In the genomic region with DNA sequence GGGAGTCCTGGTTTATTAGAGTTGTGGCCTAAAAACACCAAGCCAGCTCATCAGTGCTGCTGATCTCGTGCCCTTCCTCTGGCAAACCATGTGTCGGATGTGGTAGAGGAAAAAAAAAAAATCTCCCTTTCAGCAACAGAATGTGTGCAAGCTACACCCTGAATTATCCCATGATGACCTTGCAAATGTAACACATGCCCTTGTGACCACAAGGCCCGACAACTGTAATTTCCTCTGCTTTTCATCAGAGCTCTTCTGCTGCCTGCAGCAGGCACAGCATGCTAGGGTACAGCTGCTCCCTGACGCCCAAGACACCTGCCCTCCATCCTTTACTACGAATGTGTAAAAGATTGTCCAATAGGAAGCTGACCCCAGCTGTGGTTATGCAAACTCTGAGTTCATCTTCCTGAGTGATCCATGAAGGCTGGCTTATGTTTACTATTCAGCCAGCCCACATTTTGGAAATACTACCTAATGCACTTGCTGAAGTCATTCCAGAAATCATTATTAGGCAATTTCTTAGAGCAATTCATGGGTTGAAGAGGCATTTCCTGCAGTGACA, we compare ENCODE assay signal across 11 cellular contexts. TPM values are rescaled to one million over a fixed set of nuclear protein-coding genes. Genes with fewer than 3 reads are reported as not detected.
DNase-seq lines count a peak whose midpoint lies in the region; ATAC-seq and TF ChIP-seq lines count a peak whose summit lies in the region.
"Had no signal": no experiment of that assay in that cellular context is flagged by ENCODE, and none has a peak within 500 bp of the region (broad histone marks: within the 10 kb centered on the region; RNA-seq: fewer than 3 reads in every experiment).

No MANE protein-coding gene starts in this region.

- no peak overlapping the region for H3K27ac Mint-ChIP-seq in endothelial cell (ENCODE audit: unreplicated experiment)
- H3K27ac Mint-ChIP-seq: brain had no signal

- no peaks in the 10 kb centered on the region for H3K27me3 Mint-ChIP-seq in endothelial cell (ENCODE audit: unreplicated experiment)

- H3K4me3 ChIP-seq in AG10803 (ENCODE audit: low read length) = no peak overlapping the region

- no peak overlapping the region for H3K4me3 Mint-ChIP-seq in endothelial cell (ENCODE audit: unreplicated experiment)
- H3K4me3 Mint-ChIP-seq: brain had no signal

- no peaks in the 10 kb centered on the region for H3K9me3 Mint-ChIP-seq in endothelial cell (ENCODE audit: unreplicated experiment)
- H3K9me3 Mint-ChIP-seq: brain had no signal

- no peaks in the 10 kb centered on the region for H3K36me3 Mint-ChIP-seq in endothelial cell (ENCODE audit: low read depth, unreplicated experiment)
- H3K36me3 Mint-ChIP-seq: brain had no signal

- peak; percentile 72 for ATAC-seq in left ventricle myocardium superior
- ATAC-seq in HG03378 (IDR thresholded peaks at IDR 0.05; ENCODE audit: unreplicated experiment) = no peak
- no peak for ATAC-seq in GM21447 (IDR thresholded peaks at IDR 0.05; ENCODE audit: unreplicated experiment)

- peak; percentile 94 for DNase-seq in AG10803 (ENCODE audit: low read depth)
- peak; percentile 93 for DNase-seq in HS-5 (ENCODE audit: low read depth)
- DNase-seq in SKM-1 (lab: John Stamatoyannopoulos, UW; ENCODE audit: unreplicated experiment) = peak; percentile 90
- DNase-seq in left ventricle myocardium superior = no peak
- no peak for DNase-seq in dermis blood vessel endothelial cell
- DNase-seq in endothelial cell (ENCODE audit: low spot score) = no peak
- DNase-seq: activated CD4-positive, alpha-beta T cell treated with anti-CD3 and anti-CD28 coated beads, Interleukin-2, amount 50 U/mL, for 1 hour; NCI-H774 had no signal

- no peaks in the 10 kb centered on the region for H3K4me1 Mint-ChIP-seq in endothelial cell (ENCODE audit: unreplicated experiment)

- intact Hi-C loops in left ventricle myocardium superior (cut with micrococcal nuclease) = no loop called here

- TF ChIP-seq CTCF in AG10803 (conservative IDR thresholded peaks at IDR 0.05; ENCODE audit: low read length) = no peak
- TF ChIP-seq CTCF in endothelial cell (IDR thresholded peaks at IDR 0.05; ENCODE audit: unreplicated experiment) = no peak

RNA-seq across cellular contexts. Expression of a gene that starts 14.6 kb away (rescaled TPM):
- total RNA-seq in left ventricle myocardium superior (6.3 TPM), dermis blood vessel endothelial cell (8.6 and 12.1 TPM in 2 replicates), endothelial cell (ENCODE audit: unreplicated experiment) (20.1 TPM)

Comparison
In these comparisons a context has a peak if more than half of its experiments do, and no peak if none do; other contexts are left out.
1. DNase-seq: peak in AG10803 (single experiment), HS-5 (single experiment) and SKM-1 (single experiment); none in left ventricle myocardium superior (single experiment), dermis blood vessel endothelial cell (single experiment) and endothelial cell (single experiment).